Comparison of ENCODE assay signal across 8 cellular contexts in the genomic region with DNA sequence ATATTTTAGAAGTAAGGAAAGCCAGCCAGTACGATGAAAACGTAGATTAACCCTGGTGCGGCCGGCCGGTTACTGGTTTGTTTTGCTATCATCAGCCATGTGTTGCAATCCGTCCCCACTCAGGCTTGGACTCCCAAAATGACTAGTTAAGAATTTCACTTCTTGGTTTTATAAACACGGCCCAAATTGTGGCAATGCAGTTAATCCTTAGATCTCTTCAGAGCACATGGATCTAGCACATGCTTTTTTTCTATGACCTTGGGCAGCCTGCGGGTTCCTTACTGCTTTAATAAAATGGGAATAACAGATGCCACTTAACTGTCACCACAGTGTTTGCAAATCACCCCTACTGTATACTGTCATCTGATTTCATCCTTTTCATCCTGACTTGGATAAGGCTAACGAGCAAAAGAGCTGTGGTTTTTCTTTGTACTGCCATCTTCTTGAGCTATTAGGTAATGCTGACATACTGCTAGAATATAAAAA. TPM values are rescaled to one million over a fixed set of nuclear protein-coding genes. Genes with fewer than 3 reads are reported as not detected.
DNase-seq lines count a peak whose midpoint lies in the region; ATAC-seq and TF ChIP-seq lines count a peak whose summit lies in the region.

No MANE protein-coding gene starts in this region.

- no peaks in the 10 kb centered on the region for H3K9me3 ChIP-seq in BLaER1
- H3K9me3 ChIP-seq in endodermal cell (ENCODE audit: control insufficient read depth, low read length) = peaks cover 10% of the 10 kb centered on the region

- DNase-seq in H7 (no peak), SIG-M5 treated with dmso at 0.1 percent for 504 hours (lab: John Stamatoyannopoulos, UW; ENCODE audit: unreplicated experiment) (peak; percentile 89), endodermal cell (no peak), naive B cell (no peak), glomerular visceral epithelial cell (ENCODE audit: extremely low spot score) (no peak)

- no peak overlapping the region for H3K27ac Mint-ChIP-seq in endodermal cell
- peak overlapping the region in 5 of 6 donors; percentile 24 to 96 (median 86) for H3K27ac Mint-ChIP-seq in naive B cell

- H3K4me2 ChIP-seq in BLaER1 = peak overlapping the region; percentile 96

- H4K20me1 ChIP-seq in BLaER1 = peaks cover 19% of the 10 kb centered on the region

- ATAC-seq in naive B cell (ENCODE audit: low read depth in 2 of 2) (no peak), HG03045 (IDR thresholded peaks at IDR 0.05; ENCODE audit: unreplicated experiment) (no peak), GM18873 (IDR thresholded peaks at IDR 0.05; ENCODE audit: low FRiP score, unreplicated experiment) (no peak)

- peaks cover 18% of the 10 kb centered on the region for H3K4me1 Mint-ChIP-seq in endodermal cell
- H3K4me1 Mint-ChIP-seq in naive B cell = peaks cover 14 to 26% (median 26%) of the 10 kb centered on the region in 3 donors

- H3K9me3 Mint-ChIP-seq in endodermal cell (no peaks in the 10 kb centered on the region), naive B cell (no peaks in the 10 kb centered on the region)

- H3K27me3 ChIP-seq in BLaER1 (peaks cover 27% of the 10 kb centered on the region), H7 (ENCODE audit: control insufficient read depth, insufficient read depth, low read length) (no peaks in the 10 kb centered on the region; the same call in 1 of the 2 replicates), endodermal cell (ENCODE audit: control insufficient read depth, insufficient read depth, low read length, poor library complexity, severe bottlenecking) (peaks cover 17% of the 10 kb centered on the region)

- H3K36me3 Mint-ChIP-seq in endodermal cell (ENCODE audit: low read depth) (peaks cover 15% of the 10 kb centered on the region), naive B cell (no peaks in the 10 kb centered on the region)

- H3K4me1 ChIP-seq in BLaER1 (peaks cover 21% of the 10 kb centered on the region), endodermal cell (ENCODE audit: control insufficient read depth, insufficient read depth, low read length) (no peaks in the 10 kb centered on the region)

- H3K36me3 ChIP-seq in BLaER1 = no peaks in the 10 kb centered on the region
- H3K36me3 ChIP-seq in H7 (replicated peaks; ENCODE audit: control insufficient read depth, insufficient read depth, low read length) = no peaks in the 10 kb centered on the region
- H3K36me3 ChIP-seq in endodermal cell (ENCODE audit: control insufficient read depth, insufficient read depth, low read length) = peaks cover 22% of the 10 kb centered on the region

- H3K9ac ChIP-seq in BLaER1 (no peak overlapping the region), endodermal cell (ENCODE audit: extremely low read depth, low read length, poor library complexity, severe bottlenecking) (peak overlapping the region; percentile 91)

- H3K27ac ChIP-seq in BLaER1 (no peak overlapping the region), endodermal cell (ENCODE audit: low read depth, low read length) (no peak overlapping the region)

- 9 to 32% methylated on average over 5 to 9 of the region's 9 CpGs for WGBS in endodermal cell (ENCODE audit: insufficient coverage in 1 of 2, insufficient read length in 1 of 2), 2 experiments

- H3K27me3 Mint-ChIP-seq in endodermal cell (ENCODE audit: insufficient read depth) = peaks cover 21% of the 10 kb centered on the region
- peaks cover 5 to 9% (median 8%) of the 10 kb centered on the region in 3 donors for H3K27me3 Mint-ChIP-seq in naive B cell

- H3K4me3 ChIP-seq in BLaER1 = peak overlapping the region; percentile 81
- H3K4me3 ChIP-seq in H7 (ENCODE audit: insufficient read depth, low read depth, low read length) = peak overlapping the region; percentile 81
- H3K4me3 ChIP-seq in endodermal cell (ENCODE audit: low read length) = peak overlapping the region; percentile 99

- H3K4me3 Mint-ChIP-seq in endodermal cell = peak overlapping the region; percentile 86
- H3K4me3 Mint-ChIP-seq in naive B cell = peak overlapping the region; percentile 87 to 97 (median 94)

- peak; percentile 21 for TF ChIP-seq CTCF in endodermal cell (conservative IDR thresholded peaks at IDR 0.05)

RNA-seq across cellular contexts. Expression of a gene that starts 1.5 kb away (rescaled TPM):
- total RNA-seq in H7 (2014; rRNA removed; shearing (Covaris generic)) = 42.9 and 45.7 TPM in 2 replicates
- 10 to 100 TPM; 46.2 to 49.0 TPM for total RNA-seq in endodermal cell
- 58.5 TPM for polyA plus RNA-seq in endodermal cell (2013, experiment 1 of 2)
- 56.3 TPM for polyA plus RNA-seq in endodermal cell (2013, experiment 2 of 2)
- polyA plus RNA-seq in naive B cell (ENCODE audit: low read depth in 6 of 6) = 10 to 100 TPM; 11.8 to 21.1 (median 17.9) TPM
